ENCODE assay signal across 22 cellular contexts in genomic region chr12:34607520-34608195, GRCh38.
"Had no signal": no experiment of that assay in that cellular context is flagged by ENCODE, and none has a peak within 500 bp of the region (broad histone marks: within the 10 kb centered on the region; RNA-seq: fewer than 3 reads in every experiment).

No MANE protein-coding gene starts in this region.

- H3K27ac Mint-ChIP-seq: activated naive CD8-positive, alpha-beta T cell treated with anti-CD3 and anti-CD28 coated beads, Interleukin-2, amount 10 ng/mL, durations not matched to agents 7 days and 5 days; brain; dendritic cell treated with granulocyte-macrophage colony-stimulating factor and Interleukin-4, amounts not matched to agents 40 ng/mL and 50 ng/mL, for 4 days; effector memory CD8-positive, alpha-beta T cell; naive thymus-derived CD8-positive, alpha-beta T cell; T-cell had no signal

- ATAC-seq: activated T-cell treated with anti-CD3 and anti-CD28 coated beads, Interleukin-2, amount 50 U/mL, for 4 hours; effector memory CD8-positive, alpha-beta T cell; foreskin keratinocyte; left colon; naive thymus-derived CD8-positive, alpha-beta T cell; stimulated activated naive CD8-positive, alpha-beta T cell treated with anti-CD3 and anti-CD28 coated beads, Interleukin-15, Interleukin-2, amounts not matched to agents 100 U/mL and 50 U/mL, for 24 hours; T-cell had no signal

- H3K9me3 ChIP-seq: testis had no signal

- H3K4me1 Mint-ChIP-seq: activated naive CD8-positive, alpha-beta T cell treated with anti-CD3 and anti-CD28 coated beads, Interleukin-2, amount 10 ng/mL, durations not matched to agents 7 days and 5 days; brain; central memory CD8-positive, alpha-beta T cell; naive thymus-derived CD8-positive, alpha-beta T cell; T-cell had no signal

- H3K36me3 Mint-ChIP-seq: activated naive CD8-positive, alpha-beta T cell treated with anti-CD3 and anti-CD28 coated beads, Interleukin-2, amount 10 ng/mL, durations not matched to agents 7 days and 5 days; brain; T-cell had no signal

- H3K27me3 ChIP-seq: foreskin keratinocyte, neutrophil, SJSA1, testis, upper lobe of left lung had no signal

- H3K36me3 ChIP-seq: neutrophil, SJSA1, upper lobe of left lung had no signal

- DNase-seq: activated CD4-positive, CD25-positive, alpha-beta regulatory T cell treated with anti-CD3 and anti-CD28 coated beads, Interleukin-2, amount 50 U/mL, for 72 hours; activated gamma-delta T cell treated with Interleukin-2 at 50 U/mL for 16 hours; activated naive CD8-positive, alpha-beta T cell treated with anti-CD3 and anti-CD28 coated beads, Interleukin-2, amount 10 ng/mL, durations not matched to agents 7 days and 5 days; activated T-cell treated with anti-CD3 and anti-CD28 coated beads, Interleukin-2, amount 50 U/mL, for 4 hours; effector memory CD8-positive, alpha-beta T cell; foreskin keratinocyte; glutamatergic neuron; left colon; mammary epithelial cell; small intestine; stimulated activated naive CD8-positive, alpha-beta T cell treated with anti-CD3 and anti-CD28 coated beads, Interleukin-15, Interleukin-2, amounts not matched to agents 100 U/mL and 50 U/mL, for 24 hours; T-cell; T-helper 9 cell; testis had no signal

- H3K27me3 Mint-ChIP-seq: activated naive CD8-positive, alpha-beta T cell treated with anti-CD3 and anti-CD28 coated beads, Interleukin-2, amount 10 ng/mL, durations not matched to agents 7 days and 5 days; brain; central memory CD8-positive, alpha-beta T cell; dendritic cell treated with granulocyte-macrophage colony-stimulating factor and Interleukin-4, amounts not matched to agents 40 ng/mL and 50 ng/mL, for 4 days; effector memory CD8-positive, alpha-beta T cell; naive thymus-derived CD8-positive, alpha-beta T cell; T-cell had no signal

- H3K4me1 ChIP-seq: foreskin keratinocyte, parathyroid adenoma, SJSA1, testis, upper lobe of left lung had no signal

- H3K27ac ChIP-seq: foreskin keratinocyte, neutrophil, parathyroid adenoma, SJSA1, testis, upper lobe of left lung had no signal

- H3K4me3 ChIP-seq: SJSA1, testis, upper lobe of left lung had no signal

- H3K4me3 Mint-ChIP-seq: activated naive CD8-positive, alpha-beta T cell treated with anti-CD3 and anti-CD28 coated beads, Interleukin-2, amount 10 ng/mL, durations not matched to agents 7 days and 5 days; activated T-cell treated with anti-CD3 and anti-CD28 coated beads, Interleukin-2, amount 50 U/mL, for 4 hours; brain; central memory CD8-positive, alpha-beta T cell; dendritic cell treated with granulocyte-macrophage colony-stimulating factor and Interleukin-4, amounts not matched to agents 40 ng/mL and 50 ng/mL, for 4 days; effector memory CD8-positive, alpha-beta T cell; naive thymus-derived CD8-positive, alpha-beta T cell; T-cell had no signal

- H3K9ac ChIP-seq: parathyroid adenoma had no signal
